In the genomic region with DNA sequence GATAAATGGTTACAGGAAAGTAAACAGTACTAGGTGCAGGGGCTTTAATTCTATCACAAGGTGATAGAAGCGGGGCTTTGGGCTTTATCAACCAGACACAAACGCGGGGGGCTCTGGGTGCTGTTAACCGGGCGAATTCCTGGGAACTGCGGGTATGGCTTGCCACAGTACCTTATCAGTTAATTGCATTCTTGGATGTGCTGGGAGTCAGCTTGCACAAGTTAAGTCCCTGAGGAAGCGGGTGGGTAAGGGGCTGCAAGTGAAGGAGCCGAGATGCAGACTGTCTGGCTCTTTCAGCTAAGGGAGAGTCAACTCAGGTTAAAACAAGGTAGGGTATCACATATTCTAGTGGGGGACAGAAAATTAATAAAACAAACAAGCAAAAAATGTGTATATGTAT, we compare ENCODE assay signal across 1 cellular context.
TF ChIP-seq lines count a peak whose summit lies in the region.

No MANE protein-coding gene starts in this region.

TF ChIP-seq in GM12878, 131 proteins besides CTCF, POLR2A, EP300 and RAD21 (continued from another document):
- TF ChIP-seq, protein P1, sequence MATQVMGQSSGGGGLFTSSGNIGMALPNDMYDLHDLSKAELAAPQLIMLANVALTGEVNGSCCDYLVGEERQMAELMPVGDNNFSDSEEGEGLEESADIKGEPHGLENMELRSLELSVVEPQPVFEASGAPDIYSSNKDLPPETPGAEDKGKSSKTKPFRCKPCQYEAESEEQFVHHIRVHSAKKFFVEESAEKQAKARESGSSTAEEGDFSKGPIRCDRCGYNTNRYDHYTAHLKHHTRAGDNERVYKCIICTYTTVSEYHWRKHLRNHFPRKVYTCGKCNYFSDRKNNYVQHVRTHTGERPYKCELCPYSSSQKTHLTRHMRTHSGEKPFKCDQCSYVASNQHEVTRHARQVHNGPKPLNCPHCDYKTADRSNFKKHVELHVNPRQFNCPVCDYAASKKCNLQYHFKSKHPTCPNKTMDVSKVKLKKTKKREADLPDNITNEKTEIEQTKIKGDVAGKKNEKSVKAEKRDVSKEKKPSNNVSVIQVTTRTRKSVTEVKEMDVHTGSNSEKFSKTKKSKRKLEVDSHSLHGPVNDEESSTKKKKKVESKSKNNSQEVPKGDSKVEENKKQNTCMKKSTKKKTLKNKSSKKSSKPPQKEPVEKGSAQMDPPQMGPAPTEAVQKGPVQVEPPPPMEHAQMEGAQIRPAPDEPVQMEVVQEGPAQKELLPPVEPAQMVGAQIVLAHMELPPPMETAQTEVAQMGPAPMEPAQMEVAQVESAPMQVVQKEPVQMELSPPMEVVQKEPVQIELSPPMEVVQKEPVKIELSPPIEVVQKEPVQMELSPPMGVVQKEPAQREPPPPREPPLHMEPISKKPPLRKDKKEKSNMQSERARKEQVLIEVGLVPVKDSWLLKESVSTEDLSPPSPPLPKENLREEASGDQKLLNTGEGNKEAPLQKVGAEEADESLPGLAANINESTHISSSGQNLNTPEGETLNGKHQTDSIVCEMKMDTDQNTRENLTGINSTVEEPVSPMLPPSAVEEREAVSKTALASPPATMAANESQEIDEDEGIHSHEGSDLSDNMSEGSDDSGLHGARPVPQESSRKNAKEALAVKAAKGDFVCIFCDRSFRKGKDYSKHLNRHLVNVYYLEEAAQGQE (IDR thresholded peaks at IDR 0.05; ENCODE audit: low read depth, low read length), result no peak
